Comparison of ENCODE assay signal across 1 cellular context in the genomic region with DNA sequence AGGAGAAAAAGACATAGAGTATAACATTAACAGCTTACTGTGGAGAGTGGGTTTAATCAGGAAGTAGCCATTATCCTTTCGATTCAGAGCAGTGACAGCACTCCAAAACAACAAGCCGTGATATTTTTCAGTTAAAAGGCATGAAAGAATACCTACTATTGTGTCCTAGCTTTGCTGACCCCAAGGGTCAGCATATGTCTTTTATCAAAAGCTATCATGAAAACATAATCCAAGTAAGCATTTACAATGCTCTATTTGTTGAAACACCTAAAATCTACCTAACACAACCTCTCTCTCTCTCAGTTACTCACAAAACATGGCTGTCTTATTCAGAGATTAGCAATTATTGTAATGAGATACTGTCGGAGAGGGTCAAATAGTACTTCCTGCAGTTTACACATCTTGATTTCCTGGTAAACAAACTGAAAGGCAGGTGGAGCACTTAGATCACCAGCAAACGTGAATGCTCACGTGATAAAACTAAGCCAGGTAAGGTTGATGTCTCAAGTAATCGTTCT.
TF ChIP-seq lines count a peak whose summit lies in the region.

No MANE protein-coding gene starts in this region.

TF ChIP-seq in IMR-90, 13 proteins besides CTCF, POLR2A, EP300 and RAD21 (continued from another document):
- peak; percentile 52; the same call in 1 of the 2 replicates for TF ChIP-seq BHLHE40 (IDR thresholded peaks at IDR 0.05; ENCODE audit: low read depth, low read length)
